20 cellular contexts compared by ENCODE assay signal in the genomic region with DNA sequence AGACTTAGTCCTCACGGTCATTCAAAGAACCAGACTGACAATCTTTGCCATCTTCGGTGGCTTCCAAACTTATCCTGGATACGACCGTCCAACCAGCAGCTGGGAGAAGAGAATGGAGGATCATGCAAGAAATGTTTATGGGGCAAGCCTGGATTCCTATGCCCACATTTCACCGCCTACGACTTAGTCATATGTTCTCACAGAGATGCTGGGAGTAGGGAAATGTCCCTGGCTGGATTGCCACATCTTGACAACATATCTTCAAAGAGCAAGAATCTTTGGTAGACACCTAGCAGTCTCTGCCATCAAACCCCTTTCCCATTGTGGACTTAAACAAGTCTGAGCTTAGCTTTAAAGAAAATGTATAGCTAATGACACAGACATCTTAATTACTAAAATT. TPM values are rescaled to one million over a fixed set of nuclear protein-coding genes. Genes with fewer than 3 reads are reported as not detected.
"Had no signal": no experiment of that assay in that cellular context is flagged by ENCODE, and none has a peak within 500 bp of the region (broad histone marks: within the 10 kb centered on the region; RNA-seq: fewer than 3 reads in every experiment).

No MANE protein-coding gene starts in this region.

- H3K4me3 Mint-ChIP-seq: activated CD8-positive, alpha-beta T cell treated with anti-CD3 and anti-CD28 coated beads for 36 hours; activated naive CD8-positive, alpha-beta T cell treated with anti-CD3 and anti-CD28 coated beads, Interleukin-2, amount 50 U/mL, for 24 hours; activated T-helper 1 cell treated with anti-CD3 and anti-CD28 coated beads, Interleukin-12 subunit alpha, Interleukin-12 subunit beta, Interleukin-2, Interleukin-4 antibody, amounts not matched to agents 30 ng/mL and 10 ng/mL and 1 ng/mL, durations not matched to agents 14 hours and 24 hours and 36 hours; nephron; stimulated activated naive CD8-positive, alpha-beta T cell treated with anti-CD3 and anti-CD28 coated beads, Interleukin-15, Interleukin-2, amounts not matched to agents 100 ng/mL and 50 ng/mL, for 24 hours had no signal

- DNase-seq: activated CD8-positive, alpha-beta T cell treated with anti-CD3 and anti-CD28 coated beads for 36 hours; activated naive CD4-positive, alpha-beta T cell; activated naive CD8-positive, alpha-beta T cell treated with anti-CD3 and anti-CD28 coated beads, Interleukin-2, amount 50 U/mL, for 24 hours; foreskin melanocyte; head of caudate nucleus; occipital lobe; right cardiac atrium; spleen had no signal

- H3K27me3 ChIP-seq: spleen had no signal

- ATAC-seq: activated CD8-positive, alpha-beta T cell treated with anti-CD3 and anti-CD28 coated beads for 36 hours; activated naive CD8-positive, alpha-beta T cell treated with anti-CD3 and anti-CD28 coated beads, Interleukin-2, amount 50 U/mL, for 24 hours; right cardiac atrium; SK-N-SH treated with all-trans-retinoic acid at 6 μM for 48 hours had no signal

- H3K27ac ChIP-seq: spleen, VCaP had no signal

- H3K27ac Mint-ChIP-seq: activated CD8-positive, alpha-beta T cell treated with anti-CD3 and anti-CD28 coated beads for 36 hours; activated naive CD8-positive, alpha-beta T cell treated with anti-CD3 and anti-CD28 coated beads, Interleukin-2, amount 50 U/mL, for 24 hours; activated T-helper 1 cell treated with anti-CD3 and anti-CD28 coated beads, Interleukin-12 subunit alpha, Interleukin-12 subunit beta, Interleukin-2, Interleukin-4 antibody, amounts not matched to agents 30 ng/mL and 10 ng/mL and 1 ng/mL, durations not matched to agents 14 hours and 24 hours and 36 hours; nephron; progenitor cell of endocrine pancreas; stimulated activated naive CD8-positive, alpha-beta T cell treated with anti-CD3 and anti-CD28 coated beads, Interleukin-15, Interleukin-2, amounts not matched to agents 100 ng/mL and 50 ng/mL, for 24 hours had no signal

- H3K27me3 Mint-ChIP-seq: activated CD8-positive, alpha-beta T cell treated with anti-CD3 and anti-CD28 coated beads for 36 hours; activated naive CD8-positive, alpha-beta T cell treated with anti-CD3 and anti-CD28 coated beads, Interleukin-2, amount 50 U/mL, for 24 hours; progenitor cell of endocrine pancreas; stimulated activated naive CD8-positive, alpha-beta T cell treated with anti-CD3 and anti-CD28 coated beads, Interleukin-15, Interleukin-2, amounts not matched to agents 100 ng/mL and 50 ng/mL, for 24 hours had no signal

- H3K9me3 ChIP-seq: spleen had no signal

- H3K4me3 ChIP-seq: spleen had no signal

- H3K9me3 Mint-ChIP-seq: activated T-helper 1 cell treated with anti-CD3 and anti-CD28 coated beads, Interleukin-12 subunit alpha, Interleukin-12 subunit beta, Interleukin-2, Interleukin-4 antibody, amounts not matched to agents 30 ng/mL and 10 ng/mL and 1 ng/mL, durations not matched to agents 14 hours and 24 hours and 36 hours; nephron; stimulated activated naive CD8-positive, alpha-beta T cell treated with anti-CD3 and anti-CD28 coated beads, Interleukin-15, Interleukin-2, amounts not matched to agents 100 ng/mL and 50 ng/mL, for 24 hours had no signal

- H3K4me1 Mint-ChIP-seq: nephron had no signal

RNA-seq across cellular contexts. Expression of a gene that starts 28.4 kb away (rescaled TPM):
- total RNA-seq: cardiac septum; lower leg skin; mesenteric fat pad; occipital lobe; progenitor cell of endocrine pancreas; right cardiac atrium; spleen; T-helper 1 cell treated with Interleukin-12 subunit alpha and Interleukin-12 subunit beta and Interleukin-4 antibody, amounts not matched to agents 30 ng/mL and 1 ng/mL, for 36 hours; temporal lobe; ureter had no signal

RNA-seq across cellular contexts. Expression of a gene that starts 42.9 kb away (rescaled TPM):
- total RNA-seq: progenitor cell of endocrine pancreas, temporal lobe had no signal
